10 cellular contexts compared by ENCODE assay signal in the genomic region with DNA sequence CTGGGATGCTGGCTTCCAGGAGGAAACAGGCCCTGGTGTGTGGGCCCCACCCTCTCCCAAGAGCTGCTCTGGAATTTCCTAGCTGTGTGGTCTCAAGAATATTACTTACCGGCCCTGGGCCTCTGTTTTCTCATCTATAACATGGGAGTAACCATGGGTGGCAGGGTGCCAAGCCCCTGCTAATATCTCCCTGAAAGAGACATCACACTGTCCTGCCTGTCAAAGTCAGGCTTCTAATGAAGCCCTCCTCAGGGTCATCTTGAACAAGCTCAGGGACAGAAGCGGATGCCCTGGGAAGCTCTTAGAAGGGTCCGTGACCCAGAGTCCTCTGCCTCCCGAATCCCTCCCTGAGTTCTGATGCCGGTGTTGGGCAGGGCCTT.
DNase-seq lines count a peak whose midpoint lies in the region; ATAC-seq and TF ChIP-seq lines count a peak whose summit lies in the region.
"Had no signal": no experiment of that assay in that cellular context is flagged by ENCODE, and none has a peak within 500 bp of the region (broad histone marks: within the 10 kb centered on the region; RNA-seq: fewer than 3 reads in every experiment).

No MANE protein-coding gene starts in this region.

- H3K27me3 ChIP-seq in lower lobe of right lung (ENCODE audit: low read depth) (no peaks in the 10 kb centered on the region), foreskin keratinocyte (peaks cover 9% of the 10 kb centered on the region), MG63 (no peaks in the 10 kb centered on the region)

- H3K9me3 ChIP-seq in lower lobe of right lung (no peaks in the 10 kb centered on the region), MG63 (no peaks in the 10 kb centered on the region)
- H3K9me3 ChIP-seq: Caco-2 had no signal

- intact Hi-C loops in lower lobe of right lung (cut with DNase I) (no loop called here), sciatic nerve (cut with DNase I) (no loop called here)

- H3K4me3 ChIP-seq in lower lobe of right lung (no peak overlapping the region), MG63 (no peak overlapping the region)

- H3K36me3 ChIP-seq in lower lobe of right lung, result no peaks in the 10 kb centered on the region
- no peaks in the 10 kb centered on the region for H3K36me3 ChIP-seq in MG63

- DNase-seq in activated effector memory CD4-positive, alpha-beta T cell treated with anti-CD3 and anti-CD28 coated beads, Interleukin-2, amount 50 U/mL, for 16 hours, result peak; percentile 30
- no peak for DNase-seq in activated effector memory CD4-positive, alpha-beta T cell treated with Interleukin-2 at 50 U/mL for 16 hours
- peak; percentile 38 for DNase-seq in lower lobe of right lung
- no peak for DNase-seq in sciatic nerve (ENCODE audit: low spot score)
- DNase-seq in HUDEP-2 (lab: John Stamatoyannopoulos, UW; ENCODE audit: unreplicated experiment in 76 of 76), result no peak
- DNase-seq in foreskin keratinocyte, result no peak
- no peak for DNase-seq in MG63
- DNase-seq: GF-D8 had no signal

- TF ChIP-seq CTCF in lower lobe of right lung (IDR thresholded peaks at IDR 0.05), result no peak
- no peak for TF ChIP-seq CTCF in foreskin keratinocyte (conservative IDR thresholded peaks at IDR 0.05)

- ATAC-seq in lower lobe of right lung (no peak), sciatic nerve (peak; percentile 25), foreskin keratinocyte (no peak)

- no peaks in the 10 kb centered on the region for H3K4me1 ChIP-seq in lower lobe of right lung
- no peaks in the 10 kb centered on the region for H3K4me1 ChIP-seq in foreskin keratinocyte

- H3K27ac ChIP-seq in lower lobe of right lung (no peak overlapping the region), foreskin keratinocyte (no peak overlapping the region)
- H3K27ac ChIP-seq: 22Rv1 had no signal

Comparison
In these comparisons a context has a peak if more than half of its experiments do, and no peak if none do; other contexts are left out.
1. DNase-seq: peak in activated effector memory CD4-positive, alpha-beta T cell treated with anti-CD3 and anti-CD28 coated beads, Interleukin-2, amount 50 U/mL, for 16 hours (single experiment) and lower lobe of right lung (single experiment); none in activated effector memory CD4-positive, alpha-beta T cell treated with Interleukin-2 at 50 U/mL for 16 hours (single experiment), sciatic nerve (single experiment), HUDEP-2 (0 of 76), foreskin keratinocyte (0 of 2) and MG63 (single experiment).